2 cellular contexts compared by ENCODE assay signal in the genomic region with DNA sequence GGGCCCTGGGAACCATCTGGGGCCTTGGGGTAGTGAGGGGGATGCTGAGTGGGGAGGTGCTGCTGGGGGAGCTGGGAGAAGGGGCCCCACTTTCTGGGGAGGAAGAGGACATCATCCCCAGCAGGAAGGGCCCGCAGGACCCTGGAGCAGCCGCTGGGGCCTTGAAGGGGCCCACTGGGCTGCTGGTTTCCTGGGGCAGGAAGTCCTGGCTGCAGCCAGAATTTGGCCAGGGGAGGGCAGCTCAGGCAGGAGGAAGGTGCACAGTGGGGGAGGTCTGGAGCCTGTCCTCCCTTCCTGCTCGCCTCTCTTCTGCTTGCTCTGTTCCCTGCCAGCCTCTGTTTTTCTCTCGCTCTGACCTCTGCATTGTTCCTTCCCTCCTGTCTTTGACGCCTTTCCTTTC.
TF ChIP-seq lines count a peak whose summit lies in the region.

No MANE protein-coding gene starts in this region.

TF ChIP-seq in K562, 482 proteins besides CTCF, POLR2A, EP300 and RAD21:
- TF ChIP-seq ZNF445 (CRISPR knock-in tag; IDR thresholded peaks at IDR 0.05; ENCODE audit: low read depth) (no peak), HEY1 (CRISPR knock-in tag; IDR thresholded peaks at IDR 0.05; ENCODE audit: borderline replicate concordance) (no peak), ETV1 (tag; conservative IDR thresholded peaks at IDR 0.05; ENCODE audit: low read depth) (peak; percentile 69)

TF ChIP-seq in HepG2, 621 proteins besides CTCF, POLR2A, EP300 and RAD21:
- TF ChIP-seq, protein P1, sequence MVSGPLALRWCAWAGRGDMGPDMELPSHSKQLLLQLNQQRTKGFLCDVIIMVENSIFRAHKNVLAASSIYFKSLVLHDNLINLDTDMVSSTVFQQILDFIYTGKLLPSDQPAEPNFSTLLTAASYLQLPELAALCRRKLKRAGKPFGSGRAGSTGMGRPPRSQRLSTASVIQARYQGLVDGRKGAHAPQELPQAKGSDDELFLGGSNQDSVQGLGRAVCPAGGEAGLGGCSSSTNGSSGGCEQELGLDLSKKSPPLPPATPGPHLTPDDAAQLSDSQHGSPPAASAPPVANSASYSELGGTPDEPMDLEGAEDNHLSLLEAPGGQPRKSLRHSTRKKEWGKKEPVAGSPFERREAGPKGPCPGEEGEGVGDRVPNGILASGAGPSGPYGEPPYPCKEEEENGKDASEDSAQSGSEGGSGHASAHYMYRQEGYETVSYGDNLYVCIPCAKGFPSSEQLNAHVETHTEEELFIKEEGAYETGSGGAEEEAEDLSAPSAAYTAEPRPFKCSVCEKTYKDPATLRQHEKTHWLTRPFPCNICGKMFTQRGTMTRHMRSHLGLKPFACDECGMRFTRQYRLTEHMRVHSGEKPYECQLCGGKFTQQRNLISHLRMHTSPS (CRISPR knock-in tag; IDR thresholded peaks at IDR 0.05; ENCODE audit: low read depth) = no peak
- TF ChIP-seq ZFY (CRISPR knock-in tag; IDR thresholded peaks at IDR 0.05) = peak; percentile 34; the same call in 1 of the 2 replicates
- TF ChIP-seq ZNF713 (CRISPR knock-in tag; IDR thresholded peaks at IDR 0.05) = no peak
- TF ChIP-seq SALL1 (CRISPR knock-in tag; IDR thresholded peaks at IDR 0.05) = no peak
- no peak for TF ChIP-seq MXD4 (CRISPR knock-in tag; IDR thresholded peaks at IDR 0.05)
TF ChIP-seq in HepG2: peak in this region for 1.
